8 cellular contexts compared by ENCODE assay signal in genomic region chr1:156767879-156768608, GRCh38. TPM values are rescaled to one million over a fixed set of nuclear protein-coding genes. Genes with fewer than 3 reads are reported as not detected.
DNase-seq lines count a peak whose midpoint lies in the region; ATAC-seq and TF ChIP-seq lines count a peak whose summit lies in the region.

No MANE protein-coding gene starts in this region.

- H3K27ac Mint-ChIP-seq in Caco-2 (ENCODE audit: unreplicated experiment): no peak overlapping the region

- POLR2A ChIA-PET in Caco-2 (lab: Charles Lee): interaction anchor here (0.5 to 2.6 kb wide), 9 partner anchors 16 to 1488 kb away, joined by 3 to 28 read pairs (median 9); partner anchors contain the start of genes HDGF, ISG20L2, METTL25B and MRPL24
- POLR2A ChIA-PET in RWPE1 (lab: Yijun Ruan, JAX; ENCODE audit: low non-redundant PET): interaction anchor here (1.4 kb wide), 1 partner anchor 27 kb away, joined by 4 read pairs; the partner anchor contains the start of gene MRPL24

- WGBS in GM23248 (ENCODE audit: low coverage in 1 of 2, low lambda C conversion rate in 2 of 2, missing lambda C conversion rate in 2 of 2), 2 experiments: 1% methylated on average over 23 to 28 of the region's 31 CpGs
- 1 to 2% methylated on average over 29 to 31 of the region's 31 CpGs for WGBS in ectodermal cell, 2 experiments
- WGBS in upper lobe of left lung, 2 donors: 1 to 2% methylated on average over 13 to 22 of the region's 31 CpGs

- peaks cover 47% of the 10 kb centered on the region for H3K4me1 Mint-ChIP-seq in Caco-2 (ENCODE audit: low read depth, unreplicated experiment)

- in situ Hi-C loops in GM23248 (cut with MboI): no loop called here

- H3K27me3 ChIP-seq in Caco-2 (replicated peaks; ENCODE audit: control insufficient read depth, insufficient read depth, low read length) (no peaks in the 10 kb centered on the region), GM23248 (replicated peaks; ENCODE audit: insufficient read depth) (no peaks in the 10 kb centered on the region), ectodermal cell (ENCODE audit: control insufficient read depth, insufficient read depth, low read length, poor library complexity, severe bottlenecking) (no peaks in the 10 kb centered on the region), upper lobe of left lung (no peaks in the 10 kb centered on the region)

- H3K9ac ChIP-seq in GM23248: peak overlapping the region; percentile 100

- peaks cover 70% of the 10 kb centered on the region for H3K79me2 ChIP-seq in GM23248 (ENCODE audit: insufficient read depth)

- H4K20me1 ChIP-seq in GM23248 (ENCODE audit: insufficient read depth): no peaks in the 10 kb centered on the region

- no peaks in the 10 kb centered on the region; the same call in 1 of the 2 replicates for H3F3A ChIP-seq in GM23248 (ENCODE audit: insufficient read depth)

- no peak for TF ChIP-seq POLR2A in upper lobe of left lung (IDR thresholded peaks at IDR 0.05)

- H3K9me3 Mint-ChIP-seq in Caco-2 (ENCODE audit: unreplicated experiment): no peaks in the 10 kb centered on the region

- H3K9me2 ChIP-seq in GM23248 (ENCODE audit: insufficient read depth): no peaks in the 10 kb centered on the region

- no peaks in the 10 kb centered on the region for H3K27me3 Mint-ChIP-seq in Caco-2 (ENCODE audit: insufficient read depth, unreplicated experiment)

- peak overlapping the region; percentile 92 for H3K4me2 ChIP-seq in GM23248 (ENCODE audit: unreplicated experiment)

- peak; percentile 0 to 43 for ATAC-seq in upper lobe of left lung (ENCODE audit: low FRiP score in 2 of 2)
- ATAC-seq in HG03342 (IDR thresholded peaks at IDR 0.05; ENCODE audit: unreplicated experiment): no peak

- TF ChIP-seq EP300 in upper lobe of left lung (IDR thresholded peaks at IDR 0.05): no peak

- intact Hi-C loops in Caco-2 (cut with micrococcal nuclease; ENCODE audit: unreplicated experiment): loop anchor here (1.0 kb wide), 5 partner anchors 17 to 79 kb away; partner anchors contain the start of genes HDGF, ISG20L2, METTL25B and MRPL24

- DNase-seq in Caco-2 (no peak), GM23248 (peak; percentile 63), RWPE1 (ENCODE audit: low spot score) (no peak), midbrain (lab: John Stamatoyannopoulos, UW) (peak; percentile 33), upper lobe of left lung (peak in 1 of 2 donors; percentile 85), H4 (ENCODE audit: low spot score) (no peak)

- BruUV-seq in Caco-2 (replicated peaks; lab: Mats Ljungman, UMichigan): no TSS peak

- H2AFZ ChIP-seq in GM23248: peak overlapping the region; percentile 72; the same call in 1 of the 2 replicates

- no peak overlapping the region for H3K4me3 Mint-ChIP-seq in Caco-2 (ENCODE audit: unreplicated experiment)

- peaks cover 4% of the 10 kb centered on the region for H3K36me3 ChIP-seq in Caco-2 (ENCODE audit: control insufficient read depth, insufficient read depth, low read length)
- peaks cover 13% of the 10 kb centered on the region; the same call in 1 of the 2 replicates for H3K36me3 ChIP-seq in GM23248 (ENCODE audit: low read depth)
- peaks cover 9% of the 10 kb centered on the region for H3K36me3 ChIP-seq in ectodermal cell (ENCODE audit: control insufficient read depth, insufficient read depth, low read length)
- H3K36me3 ChIP-seq in upper lobe of left lung: peaks cover 0 to 23% (median 2%) of the 10 kb centered on the region in 4 donors

- TF ChIP-seq CTCF in Caco-2 (IDR thresholded peaks at IDR 0.05; ENCODE audit: insufficient read depth in 1 of 2, low read depth in 1 of 2, low read length in 1 of 2, severe bottlenecking in 1 of 2, unreplicated experiment in 1 of 2) (no peak), RWPE1 (conservative IDR thresholded peaks at IDR 0.05; ENCODE audit: low read depth) (no peak), upper lobe of left lung (IDR thresholded peaks at IDR 0.05) (no peak)

- CTCF ChIA-PET in Caco-2 (lab: Charles Lee): interaction anchor here (0.6 to 1.4 kb wide), 6 partner anchors 16 to 78 kb away, joined by 3 to 13 read pairs (median 4); partner anchors contain the start of genes HDGF, ISG20L2, METTL25B and MRPL24
- CTCF ChIA-PET in RWPE1 (lab: Yijun Ruan, JAX): interaction anchor here (0.7 to 1.5 kb wide), 3 partner anchors 78 to 141 kb away, joined by 3 read pairs; no protein-coding TSS in a partner anchor

- H3K4me1 ChIP-seq in Caco-2: peaks cover 12% of the 10 kb centered on the region; the same call in 1 of the 2 replicates
- peaks cover 30% of the 10 kb centered on the region for H3K4me1 ChIP-seq in GM23248 (ENCODE audit: insufficient read depth)
- peaks cover 9% of the 10 kb centered on the region for H3K4me1 ChIP-seq in ectodermal cell (ENCODE audit: control insufficient read depth, insufficient read depth, low read length)
- peaks cover 34 to 58% (median 43%) of the 10 kb centered on the region in 4 donors for H3K4me1 ChIP-seq in upper lobe of left lung

- H3K36me3 Mint-ChIP-seq in Caco-2 (ENCODE audit: insufficient read depth, unreplicated experiment): peaks cover 31% of the 10 kb centered on the region

- H3K9me3 ChIP-seq in Caco-2 (no peaks in the 10 kb centered on the region), GM23248 (ENCODE audit: low read depth) (no peaks in the 10 kb centered on the region), ectodermal cell (ENCODE audit: control insufficient read depth, low read length) (no peaks in the 10 kb centered on the region), upper lobe of left lung (no peaks in the 10 kb centered on the region)

- H3K27ac ChIP-seq in GM23248: peak overlapping the region; percentile 93
- peak overlapping the region; percentile 87 for H3K27ac ChIP-seq in RWPE1
- H3K27ac ChIP-seq in ectodermal cell (ENCODE audit: insufficient read depth, low read depth, low read length, poor library complexity, severe bottlenecking): peak overlapping the region; percentile 45
- peak overlapping the region; percentile 93 to 95 (median 95) for H3K27ac ChIP-seq in upper lobe of left lung

- H3K4me3 ChIP-seq in Caco-2 (ENCODE audit: low read depth, low read length) (peak overlapping the region; percentile 93), GM23248 (peak overlapping the region; percentile 100), ectodermal cell (ENCODE audit: insufficient read depth, low read depth, low read length) (peak overlapping the region; percentile 60), upper lobe of left lung (peak overlapping the region; percentile 83 to 93 (median 91))

RNA-seq across cellular contexts. Expression of gene PRCC, which starts 0.7 kb away (rescaled TPM):
- 94.4 and 101 TPM in 2 replicates for total RNA-seq in Caco-2 (2022)
- 32.4 and 43.6 TPM in 2 replicates for total RNA-seq in GM23248 (2014; rRNA removed; shearing (Covaris generic))
- polyA plus RNA-seq in GM23248 (2016; fragmentation: Nextera tagmentation; extraction: Ambion mirVana): 57.0 and 62.4 TPM in 2 replicates
- 120 TPM for polyA plus RNA-seq in ectodermal cell (2013, experiment 1 of 4)
- 111 TPM for polyA plus RNA-seq in ectodermal cell (2013, experiment 2 of 4)
- polyA plus RNA-seq in ectodermal cell (2013, experiment 3 of 4): 81.7 TPM
- polyA plus RNA-seq in ectodermal cell (2013, experiment 4 of 4): 100 TPM
- 10 to 100 TPM; 36.5 to 52.4 (median 40.8) TPM for total RNA-seq in upper lobe of left lung
- 22.2 and 36.2 TPM in 2 replicates for total RNA-seq in H4 (2014; rRNA removed; shearing (Covaris generic))

RNA-seq across cellular contexts. Expression of gene HDGF, which starts 16.6 kb away (rescaled TPM):
- total RNA-seq in Caco-2 (2022) (414 and 431 TPM in 2 replicates), upper lobe of left lung (100 to 1,000 TPM; 129 to 231 (median 182) TPM)
- 184 and 185 TPM in 2 replicates for total RNA-seq in GM23248 (2014; rRNA removed; shearing (Covaris generic))
- polyA plus RNA-seq in GM23248 (2016; fragmentation: Nextera tagmentation; extraction: Ambion mirVana): 95.4 and 131 TPM in 2 replicates
- polyA plus RNA-seq in ectodermal cell (2013, experiment 1 of 4): 528 TPM
- 490 TPM for polyA plus RNA-seq in ectodermal cell (2013, experiment 2 of 4)
- 359 TPM for polyA plus RNA-seq in ectodermal cell (2013, experiment 3 of 4)
- 394 TPM for polyA plus RNA-seq in ectodermal cell (2013, experiment 4 of 4)
- 168 and 173 TPM in 2 replicates for total RNA-seq in H4 (2014; rRNA removed; shearing (Covaris generic))

RNA-seq across cellular contexts. Expression of gene MRPL24, which starts 27.2 kb away (rescaled TPM):
- total RNA-seq in Caco-2 (2022): 52.6 and 54.2 TPM in 2 replicates
- total RNA-seq in GM23248 (2014; rRNA removed; shearing (Covaris generic)): 49.2 and 55.7 TPM in 2 replicates
- polyA plus RNA-seq in GM23248 (2016; fragmentation: Nextera tagmentation; extraction: Ambion mirVana): 91.4 and 93.7 TPM in 2 replicates
- 30.4 TPM for polyA plus RNA-seq in ectodermal cell (2013, experiment 1 of 4)
- 35.6 TPM for polyA plus RNA-seq in ectodermal cell (2013, experiment 2 of 4)
- 32.6 TPM for polyA plus RNA-seq in ectodermal cell (2013, experiment 3 of 4)
- polyA plus RNA-seq in ectodermal cell (2013, experiment 4 of 4): 33.5 TPM
- 10 to 100 TPM; 19.6 to 52.5 (median 40.8) TPM for total RNA-seq in upper lobe of left lung
- 82.2 and 96.3 TPM in 2 replicates for total RNA-seq in H4 (2014; rRNA removed; shearing (Covaris generic))

RNA-seq across cellular contexts. Expression of gene ISG20L2, which starts 39.5 kb away (rescaled TPM):
- total RNA-seq in Caco-2 (2022) (42.3 and 44.1 TPM in 2 replicates), upper lobe of left lung (10 to 100 TPM; 10.8 to 38.8 (median 22.9) TPM)
- 10.4 TPM in 2 replicates for total RNA-seq in GM23248 (2014; rRNA removed; shearing (Covaris generic))
- polyA plus RNA-seq in GM23248 (2016; fragmentation: Nextera tagmentation; extraction: Ambion mirVana): 17.8 and 21.5 TPM in 2 replicates
- polyA plus RNA-seq in ectodermal cell (2013, experiment 1 of 4): 53.3 TPM
- polyA plus RNA-seq in ectodermal cell (2013, experiment 2 of 4): 51.6 TPM
- polyA plus RNA-seq in ectodermal cell (2013, experiment 3 of 4): 30.4 TPM
- 36.2 TPM for polyA plus RNA-seq in ectodermal cell (2013, experiment 4 of 4)
- total RNA-seq in H4 (2014; rRNA removed; shearing (Covaris generic)): 22.2 and 27.0 TPM in 2 replicates

RNA-seq across cellular contexts. Expression of gene METTL25B, which starts 39.8 kb away (rescaled TPM):
- total RNA-seq in Caco-2 (2022) (26.6 and 27.6 TPM in 2 replicates), upper lobe of left lung (100 to 1,000 TPM in 1 of 6 donors, 10 to 100 TPM in 5; 23.4 to 131 (median 39.9) TPM)
- 4.5 and 5.6 TPM in 2 replicates for total RNA-seq in GM23248 (2014; rRNA removed; shearing (Covaris generic))
- 7.4 and 10.1 TPM in 2 replicates for polyA plus RNA-seq in GM23248 (2016; fragmentation: Nextera tagmentation; extraction: Ambion mirVana)
- 36.4 TPM for polyA plus RNA-seq in ectodermal cell (2013, experiment 1 of 4)
- polyA plus RNA-seq in ectodermal cell (2013, experiment 2 of 4): 38.3 TPM
- polyA plus RNA-seq in ectodermal cell (2013, experiment 3 of 4): 38.8 TPM
- 44.8 TPM for polyA plus RNA-seq in ectodermal cell (2013, experiment 4 of 4)
- total RNA-seq in H4 (2014; rRNA removed; shearing (Covaris generic)): 11.6 and 20.0 TPM in 2 replicates

Comparison
In these comparisons a context has a peak if more than half of its experiments do, and no peak if none do; other contexts are left out.
1. DNase-seq: peak in GM23248 (single experiment) and midbrain (single experiment); none in Caco-2 (0 of 2), RWPE1 (single experiment) and H4 (single experiment).
2. H3K27ac ChIP-seq: peak in every context shown above with its lines; median percentile 95 in upper lobe of left lung; 93 in GM23248; 87 in RWPE1; 45 in ectodermal cell.
3. Peak in every context shown above with its lines, with median percentiles within 50 percentile points of each other: H3K4me3 ChIP-seq.